ENCODE assay signal across 9 cellular contexts in genomic region chr19:58561373-58562125, GRCh38. TPM values are rescaled to one million over a fixed set of nuclear protein-coding genes. Genes with fewer than 3 reads are reported as not detected.
DNase-seq lines count a peak whose midpoint lies in the region; ATAC-seq lines count a peak whose summit lies in the region.
"Had no signal": no experiment of that assay in that cellular context is flagged by ENCODE, and none has a peak within 500 bp of the region (broad histone marks: within the 10 kb centered on the region; RNA-seq: fewer than 3 reads in every experiment).

No MANE protein-coding gene starts in this region.

- H3K36me3 Mint-ChIP-seq in stimulated activated naive CD8-positive, alpha-beta T cell treated with anti-CD3 and anti-CD28 coated beads, Interleukin-15, Interleukin-2, amounts not matched to agents 100 ng/mL and 50 ng/mL, for 24 hours (ENCODE audit: low read depth), result peaks cover 30% of the 10 kb centered on the region
- peaks cover 32% of the 10 kb centered on the region for H3K36me3 Mint-ChIP-seq in central memory CD8-positive, alpha-beta T cell (ENCODE audit: insufficient read depth)
- H3K36me3 Mint-ChIP-seq in naive B cell, result peaks cover 0 to 2% of the 10 kb centered on the region in 2 donors

- peaks cover 55% of the 10 kb centered on the region for H3K4me1 Mint-ChIP-seq in stimulated activated naive CD8-positive, alpha-beta T cell treated with anti-CD3 and anti-CD28 coated beads, Interleukin-15, Interleukin-2, amounts not matched to agents 100 ng/mL and 50 ng/mL, for 24 hours (ENCODE audit: low read depth)
- H3K4me1 Mint-ChIP-seq in central memory CD8-positive, alpha-beta T cell, result peaks cover 56% of the 10 kb centered on the region
- H3K4me1 Mint-ChIP-seq in naive B cell, result peaks cover 48 to 68% (median 60%) of the 10 kb centered on the region in 3 donors

- no peak for DNase-seq in stimulated activated naive CD8-positive, alpha-beta T cell treated with anti-CD3 and anti-CD28 coated beads, Interleukin-15, Interleukin-2, amounts not matched to agents 100 U/mL and 50 U/mL, for 24 hours
- DNase-seq in central memory CD8-positive, alpha-beta T cell (ENCODE audit: low spot score in 2 of 2), result no peak
- DNase-seq in naive B cell (no peak), T1000 (lab: John Stamatoyannopoulos, UW) (no peak), SK-N-DZ (ENCODE audit: low spot score) (no peak), ecto neural progenitor cell (ENCODE audit: low spot score) (no peak)
- DNase-seq: erythroblast had no signal

- peak overlapping the region; percentile 81 for H3K4me3 Mint-ChIP-seq in stimulated activated naive CD8-positive, alpha-beta T cell treated with anti-CD3 and anti-CD28 coated beads, Interleukin-15, Interleukin-2, amounts not matched to agents 100 ng/mL and 50 ng/mL, for 24 hours
- H3K4me3 Mint-ChIP-seq in central memory CD8-positive, alpha-beta T cell, result peak overlapping the region; percentile 96
- H3K4me3 Mint-ChIP-seq in naive B cell, result peak overlapping the region; percentile 31 to 99 (median 86)

- H3K27me3 Mint-ChIP-seq in stimulated activated naive CD8-positive, alpha-beta T cell treated with anti-CD3 and anti-CD28 coated beads, Interleukin-15, Interleukin-2, amounts not matched to agents 100 ng/mL and 50 ng/mL, for 24 hours, result no peaks in the 10 kb centered on the region
- no peaks in the 10 kb centered on the region for H3K27me3 Mint-ChIP-seq in central memory CD8-positive, alpha-beta T cell
- H3K27me3 Mint-ChIP-seq in naive B cell, result no peaks in the 10 kb centered on the region

- H3K27ac Mint-ChIP-seq in stimulated activated naive CD8-positive, alpha-beta T cell treated with anti-CD3 and anti-CD28 coated beads, Interleukin-15, Interleukin-2, amounts not matched to agents 100 ng/mL and 50 ng/mL, for 24 hours, result peak overlapping the region; percentile 82
- H3K27ac Mint-ChIP-seq in central memory CD8-positive, alpha-beta T cell (ENCODE audit: low read depth), result no peak overlapping the region
- peak overlapping the region in 3 of 6 donors; percentile 54 to 73 (median 56) for H3K27ac Mint-ChIP-seq in naive B cell

- H3K9me3 Mint-ChIP-seq in stimulated activated naive CD8-positive, alpha-beta T cell treated with anti-CD3 and anti-CD28 coated beads, Interleukin-15, Interleukin-2, amounts not matched to agents 100 ng/mL and 50 ng/mL, for 24 hours, result no peaks in the 10 kb centered on the region
- H3K9me3 Mint-ChIP-seq in central memory CD8-positive, alpha-beta T cell, result no peaks in the 10 kb centered on the region
- no peaks in the 10 kb centered on the region for H3K9me3 Mint-ChIP-seq in naive B cell

- ATAC-seq in stimulated activated naive CD8-positive, alpha-beta T cell treated with anti-CD3 and anti-CD28 coated beads, Interleukin-15, Interleukin-2, amounts not matched to agents 100 U/mL and 50 U/mL, for 24 hours, result no peak
- ATAC-seq in central memory CD8-positive, alpha-beta T cell (replicated peaks; ENCODE audit: extremely low read depth, poor library complexity, severe bottlenecking), result no peak
- ATAC-seq in naive B cell (ENCODE audit: low read depth in 2 of 2) (no peak), GM18502 (IDR thresholded peaks at IDR 0.05; ENCODE audit: poor library complexity, unreplicated experiment) (no peak)

RNA-seq across cellular contexts. Expression of gene UBE2M, which starts 3.1 kb away (rescaled TPM):
- polyA plus RNA-seq in naive B cell (ENCODE audit: low read depth in 6 of 6), result 10 to 100 TPM; 10.8 to 24.2 (median 16.8) TPM
- polyA plus RNA-seq in SK-N-DZ (2014; cell fraction: cytosol; rRNA removed), result 63.0 and 69.2 TPM in 2 replicates
- polyA plus RNA-seq in SK-N-DZ (2014; cell fraction: nucleus; rRNA removed), result 59.7 and 69.5 TPM in 2 replicates

RNA-seq across cellular contexts. Expression of gene CHMP2A, which starts 6.6 kb away (rescaled TPM):
- 100 to 1,000 TPM; 109 to 169 (median 122) TPM for polyA plus RNA-seq in naive B cell (ENCODE audit: low read depth in 6 of 6)
- 85.0 and 86.3 TPM in 2 replicates for polyA plus RNA-seq in SK-N-DZ (2014; cell fraction: cytosol; rRNA removed)
- polyA plus RNA-seq in SK-N-DZ (2014; cell fraction: nucleus; rRNA removed), result 46.1 and 47.8 TPM in 2 replicates

RNA-seq across cellular contexts. Expression of gene MZF1, which starts 11.6 kb away (rescaled TPM):
- 10 to 100 TPM in 2 of 6 donors, 1 to 10 TPM in 4; 6.6 to 14.8 (median 9.3) TPM for polyA plus RNA-seq in naive B cell (ENCODE audit: low read depth in 6 of 6)
- 12.0 and 14.7 TPM in 2 replicates for polyA plus RNA-seq in SK-N-DZ (2014; cell fraction: cytosol; rRNA removed)
- 72.1 and 102 TPM in 2 replicates for polyA plus RNA-seq in SK-N-DZ (2014; cell fraction: nucleus; rRNA removed)

RNA-seq across cellular contexts. Expression of gene TRIM28, which starts 17.7 kb away (rescaled TPM):
- 100 to 1,000 TPM in 1 of 6 donors, 10 to 100 TPM in 5; 25.7 to 100 (median 50.8) TPM for polyA plus RNA-seq in naive B cell (ENCODE audit: low read depth in 6 of 6)
- polyA plus RNA-seq in SK-N-DZ (2014; cell fraction: cytosol; rRNA removed), result 375 and 400 TPM in 2 replicates
- polyA plus RNA-seq in SK-N-DZ (2014; cell fraction: nucleus; rRNA removed), result 509 and 535 TPM in 2 replicates

RNA-seq across cellular contexts. Expression of gene ZBTB45, which starts 41.9 kb away (rescaled TPM):
- 1 to 10 TPM; 3.3 to 6.8 (median 4.8) TPM for polyA plus RNA-seq in naive B cell (ENCODE audit: low read depth in 6 of 6)
- polyA plus RNA-seq in SK-N-DZ (2014; cell fraction: cytosol; rRNA removed), result 4.4 and 4.8 TPM in 2 replicates
- polyA plus RNA-seq in SK-N-DZ (2014; cell fraction: nucleus; rRNA removed), result 4.1 and 4.5 TPM in 2 replicates
